In the genomic region with DNA sequence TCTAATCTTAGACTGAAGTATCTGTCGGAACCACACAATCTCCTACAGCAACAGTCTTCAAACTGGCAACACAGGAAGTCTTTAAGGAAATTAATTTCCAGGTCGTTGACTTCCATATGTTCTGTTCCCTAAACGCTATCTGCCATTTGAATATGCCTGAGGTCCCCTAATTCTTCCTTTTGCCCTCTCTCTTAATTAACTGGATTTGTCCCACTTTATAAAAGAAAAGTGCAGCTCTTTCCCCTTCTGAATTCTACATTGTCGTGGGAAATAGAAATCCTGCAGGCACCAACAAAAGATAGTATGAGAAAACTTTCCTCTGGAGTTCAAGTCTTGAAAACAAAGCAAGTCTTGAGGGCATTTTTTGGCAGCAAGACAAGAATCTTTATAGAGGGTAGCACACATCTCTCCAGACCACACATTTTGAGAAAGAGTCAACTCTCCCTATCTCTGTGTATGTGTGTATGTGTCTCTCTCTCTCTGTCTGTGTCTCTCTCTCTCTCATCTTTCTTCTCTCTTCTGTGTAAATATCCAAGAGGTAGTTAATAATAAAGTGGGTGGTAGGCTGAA, we compare ENCODE assay signal across 18 cellular contexts.
A peak's percentile ranks its signal among the peaks of the same experiment; 100 is the strongest.
DNase-seq lines count a peak whose midpoint lies in the region.
"Had no signal": no experiment of that assay in that cellular context is flagged by ENCODE, and none has a peak within 500 bp of the region (broad histone marks: within the 10 kb centered on the region; RNA-seq: fewer than 3 reads in every experiment).

No MANE protein-coding gene starts in this region.

- no peaks in the 10 kb centered on the region for H3K27me3 ChIP-seq in BLaER1 treated with 17β-estradiol and CSF1 and Interleukin-3, amounts not matched to agents 10 nM and 100 nM
- H3K27me3 ChIP-seq: SJCRH30 had no signal

- no peak overlapping the region for H3K9ac ChIP-seq in BLaER1 treated with 17β-estradiol and CSF1 and Interleukin-3, amounts not matched to agents 10 nM and 100 nM

- no peak overlapping the region for H3K4me3 ChIP-seq in BLaER1 treated with 17β-estradiol and CSF1 and Interleukin-3, amounts not matched to agents 10 nM and 100 nM
- H3K4me3 ChIP-seq: SJCRH30 had no signal

- H3K27ac ChIP-seq in BLaER1 treated with 17β-estradiol and CSF1 and Interleukin-3, amounts not matched to agents 10 nM and 100 nM, result no peak overlapping the region
- H3K27ac ChIP-seq: RWPE1, SJCRH30 had no signal

- peak; percentile 20 for DNase-seq in NCI-H69 (lab: John Stamatoyannopoulos, UW)
- DNase-seq in dermis blood vessel endothelial cell, result peak; percentile 14
- DNase-seq in medulla oblongata (ENCODE audit: extremely low spot score), result peak; percentile 7
- no peak for DNase-seq in NCI-H2171 (lab: John Stamatoyannopoulos, UW)
- no peak for DNase-seq in SIG-M5 (lab: John Stamatoyannopoulos, UW)
- no peak for DNase-seq in NCI-H2171 treated with DMSO at 0.1 percent for 48 hours (lab: John Stamatoyannopoulos, UW)
- DNase-seq: ACHN; AML-193; CD4-positive, CD25-positive, alpha-beta regulatory T cell; EL; H7; MM.1S; NCI-H1092 treated with DMSO at 0.1 percent for 48 hours; NCI-H2081 treated with DMSO at 0.1 percent for 48 hours; OCI-M1 had no signal

- H3K4me1 ChIP-seq in BLaER1 treated with 17β-estradiol and CSF1 and Interleukin-3, amounts not matched to agents 10 nM and 100 nM, result peaks cover 0 to 13% (median 10%) of the 10 kb centered on the region in 10 experiments; a peak in 13 of 20 replicates
- H3K4me1 ChIP-seq: SJCRH30 had no signal

- H3K4me2 ChIP-seq in BLaER1 treated with 17β-estradiol and CSF1 and Interleukin-3, amounts not matched to agents 10 nM and 100 nM, result peak overlapping the region in 10 of 11 experiments; percentile 10 to 66 (median 42); a peak in 15 of 22 replicates

- no peaks in the 10 kb centered on the region for H3K9me3 ChIP-seq in BLaER1 treated with 17β-estradiol and CSF1 and Interleukin-3, amounts not matched to agents 10 nM and 100 nM (replicated peaks in 1 of 11)
- H3K9me3 ChIP-seq: SJCRH30 had no signal

- no peaks in the 10 kb centered on the region for H3K36me3 ChIP-seq in BLaER1 treated with 17β-estradiol and CSF1 and Interleukin-3, amounts not matched to agents 10 nM and 100 nM
- H3K36me3 ChIP-seq: SJCRH30 had no signal

- no peaks in the 10 kb centered on the region for H4K20me1 ChIP-seq in BLaER1 treated with 17β-estradiol and CSF1 and Interleukin-3, amounts not matched to agents 10 nM and 100 nM

Comparison
In these comparisons a context has a peak if more than half of its experiments do, and no peak if none do; other contexts are left out.
1. DNase-seq: peak in NCI-H69 (single experiment), dermis blood vessel endothelial cell (single experiment) and medulla oblongata (single experiment); none in NCI-H2171 (single experiment), SIG-M5 (single experiment) and NCI-H2171 treated with DMSO at 0.1 percent for 48 hours (single experiment).